14 cellular contexts compared by ENCODE assay signal in genomic region chr4:102599455-102599854, GRCh38.
DNase-seq lines count a peak whose midpoint lies in the region; ATAC-seq and TF ChIP-seq lines count a peak whose summit lies in the region.
"Had no signal": no experiment of that assay in that cellular context is flagged by ENCODE, and none has a peak within 500 bp of the region (broad histone marks: within the 10 kb centered on the region; RNA-seq: fewer than 3 reads in every experiment).

No MANE protein-coding gene starts in this region.

- peaks cover 67% of the 10 kb centered on the region for H3K4me1 Mint-ChIP-seq in activated CD8-positive, alpha-beta memory T cell treated with anti-CD3 and anti-CD28 coated beads, Interleukin-2, amount 10 ng/mL, durations not matched to agents 7 days and 5 days
- peaks cover 80% of the 10 kb centered on the region for H3K4me1 Mint-ChIP-seq in activated T-helper 1 cell treated with anti-CD3 and anti-CD28 coated beads, Interleukin-12 subunit alpha, Interleukin-12 subunit beta, Interleukin-2, Interleukin-4 antibody, amounts not matched to agents 30 ng/mL and 10 ng/mL and 1 ng/mL, durations not matched to agents 14 hours and 24 hours and 36 hours (ENCODE audit: low read depth)

- TF ChIP-seq CTCF in osteoblast (IDR thresholded peaks at IDR 0.05; ENCODE audit: extremely low read depth, low read depth, low read length), result no peak

- H3K27ac Mint-ChIP-seq in activated CD8-positive, alpha-beta memory T cell treated with anti-CD3 and anti-CD28 coated beads, Interleukin-2, amount 10 ng/mL, durations not matched to agents 7 days and 5 days, result peak overlapping the region; percentile 91
- H3K27ac Mint-ChIP-seq in activated T-helper 1 cell treated with anti-CD3 and anti-CD28 coated beads, Interleukin-12 subunit alpha, Interleukin-12 subunit beta, Interleukin-2, Interleukin-4 antibody, amounts not matched to agents 30 ng/mL and 10 ng/mL and 1 ng/mL, durations not matched to agents 14 hours and 24 hours and 36 hours, result peak overlapping the region; percentile 89

- H3K9me3 ChIP-seq in osteoblast (ENCODE audit: low read depth, low read length), result no peaks in the 10 kb centered on the region
- H3K9me3 ChIP-seq: upper lobe of left lung had no signal

- H3K4me3 ChIP-seq in osteoblast (ENCODE audit: insufficient read depth, low read length), result no peak overlapping the region
- H3K4me3 ChIP-seq: upper lobe of left lung had no signal

- no peaks in the 10 kb centered on the region for H4K20me1 ChIP-seq in osteoblast (ENCODE audit: insufficient read depth, low read length)

- peaks cover 5% of the 10 kb centered on the region for H3K9me3 Mint-ChIP-seq in activated CD8-positive, alpha-beta memory T cell treated with anti-CD3 and anti-CD28 coated beads, Interleukin-2, amount 10 ng/mL, durations not matched to agents 7 days and 5 days (ENCODE audit: low read depth)
- no peaks in the 10 kb centered on the region for H3K9me3 Mint-ChIP-seq in activated T-helper 1 cell treated with anti-CD3 and anti-CD28 coated beads, Interleukin-12 subunit alpha, Interleukin-12 subunit beta, Interleukin-2, Interleukin-4 antibody, amounts not matched to agents 30 ng/mL and 10 ng/mL and 1 ng/mL, durations not matched to agents 14 hours and 24 hours and 36 hours
- H3K9me3 Mint-ChIP-seq: nephron had no signal

- H3K27me3 Mint-ChIP-seq in activated CD8-positive, alpha-beta memory T cell treated with anti-CD3 and anti-CD28 coated beads, Interleukin-2, amount 10 ng/mL, durations not matched to agents 7 days and 5 days, result no peaks in the 10 kb centered on the region
- no peaks in the 10 kb centered on the region for H3K27me3 Mint-ChIP-seq in activated T-helper 1 cell treated with anti-CD3 and anti-CD28 coated beads, Interleukin-12 subunit alpha, Interleukin-12 subunit beta, Interleukin-2, Interleukin-4 antibody, amounts not matched to agents 30 ng/mL and 10 ng/mL and 1 ng/mL, durations not matched to agents 14 hours and 24 hours and 36 hours (ENCODE audit: insufficient read depth)

- peaks cover 23% of the 10 kb centered on the region for H3K36me3 ChIP-seq in osteoblast (ENCODE audit: insufficient read depth, low read length)

- H3K4me1 ChIP-seq in osteoblast (ENCODE audit: insufficient read depth, low read length), result peaks cover 12% of the 10 kb centered on the region

- peak overlapping the region; percentile 14 for H3K27ac ChIP-seq in osteoblast (ENCODE audit: low read depth, low read length)

- peaks cover 84% of the 10 kb centered on the region for H3K36me3 Mint-ChIP-seq in activated CD8-positive, alpha-beta memory T cell treated with anti-CD3 and anti-CD28 coated beads, Interleukin-2, amount 10 ng/mL, durations not matched to agents 7 days and 5 days
- peaks cover 73% of the 10 kb centered on the region for H3K36me3 Mint-ChIP-seq in activated T-helper 1 cell treated with anti-CD3 and anti-CD28 coated beads, Interleukin-12 subunit alpha, Interleukin-12 subunit beta, Interleukin-2, Interleukin-4 antibody, amounts not matched to agents 30 ng/mL and 10 ng/mL and 1 ng/mL, durations not matched to agents 14 hours and 24 hours and 36 hours (ENCODE audit: low read depth)

- intact Hi-C loops in activated T-helper 1 cell treated with anti-CD3 and anti-CD28 coated beads, Interleukin-12 subunit alpha, Interleukin-12 subunit beta, Interleukin-2, Interleukin-4 antibody, amounts not matched to agents 30 ng/mL and 10 ng/mL and 1 ng/mL, durations not matched to agents 14 hours and 24 hours and 36 hours (cut with micrococcal nuclease), result loop anchor here (1.0 to 2.0 kb wide), 4 partner anchors 13 to 255 kb away; partner anchors contain the start of genes SLC39A8 and UBE2D3

- no peak overlapping the region for H3K4me2 ChIP-seq in osteoblast (ENCODE audit: insufficient read depth, low read length)

- no peaks in the 10 kb centered on the region for H3K79me2 ChIP-seq in osteoblast (ENCODE audit: insufficient read depth, low read length)

- ATAC-seq in activated CD8-positive, alpha-beta memory T cell treated with anti-CD3 and anti-CD28 coated beads, Interleukin-2, amount 10 ng/mL, durations not matched to agents 7 days and 5 days, result no peak
- peak; percentile 35 for ATAC-seq in HG02571 (IDR thresholded peaks at IDR 0.05; ENCODE audit: unreplicated experiment)
- no peak for ATAC-seq in GM18873 (IDR thresholded peaks at IDR 0.05; ENCODE audit: low FRiP score, unreplicated experiment)
- no peak for ATAC-seq in GM19455 (IDR thresholded peaks at IDR 0.05; ENCODE audit: unreplicated experiment)

- H3K27me3 ChIP-seq in osteoblast (ENCODE audit: insufficient read depth, low read length), result no peaks in the 10 kb centered on the region
- H3K27me3 ChIP-seq: upper lobe of left lung had no signal

- CTCF ChIA-PET in activated CD8-positive, alpha-beta memory T cell treated with anti-CD3 and anti-CD28 coated beads, Interleukin-2, amount 10 ng/mL, durations not matched to agents 7 days and 5 days (lab: Charles Lee), result interaction anchor here (1.0 to 2.8 kb wide), 3 partner anchors 11 to 21 kb away, joined by 3 to 21 read pairs (median 6); no protein-coding TSS in a partner anchor

- DNase-seq in activated CD8-positive, alpha-beta memory T cell treated with anti-CD3 and anti-CD28 coated beads, Interleukin-2, amount 10 ng/mL, durations not matched to agents 7 days and 5 days, result no peak
- no peak for DNase-seq in activated CD8-positive, alpha-beta memory T cell treated with anti-CD3 and anti-CD28 coated beads, Interleukin-2, amount 50 U/mL, for 4 hours
- DNase-seq in activated T-helper 1 cell treated with anti-CD3 and anti-CD28 coated beads, Interleukin-12 subunit alpha, Interleukin-12 subunit beta, Interleukin-2, Interleukin-4 antibody, amounts not matched to agents 30 ng/mL and 10 ng/mL and 1 ng/mL, durations not matched to agents 14 hours and 24 hours and 36 hours (ENCODE audit: low spot score), result no peak
- DNase-seq in osteoblast (ENCODE audit: insufficient read length, low spot score, missing footprints) (no peak), activated gamma-delta T cell (lab: John Stamatoyannopoulos, UW) (no peak)
- DNase-seq: activated T-cell treated with anti-CD3 and anti-CD28 coated beads, Interleukin-2, amount 50 U/mL, for 48 hours; DMS153; kidney glomerular epithelial cell; NCI-H446; upper lobe of left lung had no signal

- H2AFZ ChIP-seq in osteoblast (ENCODE audit: low read length), result no peak overlapping the region

- H3K4me3 Mint-ChIP-seq in activated CD8-positive, alpha-beta memory T cell treated with anti-CD3 and anti-CD28 coated beads, Interleukin-2, amount 10 ng/mL, durations not matched to agents 7 days and 5 days, result no peak overlapping the region
- peak overlapping the region; percentile 2 for H3K4me3 Mint-ChIP-seq in activated T-helper 1 cell treated with anti-CD3 and anti-CD28 coated beads, Interleukin-12 subunit alpha, Interleukin-12 subunit beta, Interleukin-2, Interleukin-4 antibody, amounts not matched to agents 30 ng/mL and 10 ng/mL and 1 ng/mL, durations not matched to agents 14 hours and 24 hours and 36 hours
